In the genomic region with DNA sequence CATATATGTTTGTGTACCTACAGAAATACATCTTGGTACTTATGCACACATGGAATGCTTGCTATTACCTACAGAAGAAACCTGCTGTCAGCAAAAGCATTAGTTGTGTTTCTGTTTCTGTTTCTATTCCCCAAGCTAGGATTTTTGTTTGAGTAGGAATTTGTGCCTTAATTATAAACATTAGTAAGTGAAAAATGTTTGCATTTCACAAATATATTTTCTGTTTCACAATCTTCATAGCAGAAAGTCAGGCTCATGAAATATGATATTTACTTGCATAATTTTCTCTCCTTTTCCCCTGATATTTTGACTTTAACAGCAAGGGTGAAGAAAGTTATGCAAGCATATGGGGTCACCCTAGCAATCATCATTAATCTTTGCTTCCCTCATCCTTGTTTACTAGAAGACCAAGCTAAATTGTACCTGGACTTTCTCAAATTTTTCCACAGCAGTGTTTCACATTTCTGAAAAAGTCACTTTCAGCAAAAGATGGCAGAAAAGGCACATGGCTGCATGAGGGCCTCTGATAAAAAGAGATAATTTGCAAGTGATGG, we compare ENCODE assay signal across 33 cellular contexts.
DNase-seq lines count a peak whose midpoint lies in the region; ATAC-seq and TF ChIP-seq lines count a peak whose summit lies in the region.
"Had no signal": no experiment of that assay in that cellular context is flagged by ENCODE, and none has a peak within 500 bp of the region (broad histone marks: within the 10 kb centered on the region; RNA-seq: fewer than 3 reads in every experiment).

No MANE protein-coding gene starts in this region.

- H3F3A ChIP-seq in MM.1S (ENCODE audit: insufficient read depth, low read length) = peaks cover 8% of the 10 kb centered on the region; the same call in 1 of the 2 replicates

- no peaks in the 10 kb centered on the region for H3K9me3 ChIP-seq in MM.1S (replicated peaks; ENCODE audit: insufficient read depth, low read length)
- H3K9me3 ChIP-seq: breast epithelium, Caco-2, HAP-1, lower lobe of right lung, Peyer's patch, testis had no signal

- H3K27ac ChIP-seq in MM.1S (ENCODE audit: low read length) = peak overlapping the region; percentile 10; the same call in 1 of the 2 replicates
- H3K27ac ChIP-seq: breast epithelium, C4-2B, coronary artery, lower lobe of right lung, neural progenitor cell, Peyer's patch, testis had no signal

- no peak overlapping the region for H3K27ac Mint-ChIP-seq in activated CD4-positive, alpha-beta T cell treated with anti-CD3 and anti-CD28 coated beads for 36 hours
- H3K27ac Mint-ChIP-seq: activated T-helper 17 cell treated with anti-CD3 and anti-CD28 coated beads, Interleukin-2, amount 50 U/mL, for 72 hours; neural progenitor cell; stimulated activated naive CD8-positive, alpha-beta T cell treated with anti-CD3 and anti-CD28 coated beads, Interleukin-15, Interleukin-2, amounts not matched to agents 100 ng/mL and 50 ng/mL, for 24 hours had no signal

- H3K4me3 Mint-ChIP-seq in activated CD4-positive, alpha-beta T cell treated with anti-CD3 and anti-CD28 coated beads for 36 hours = no peak overlapping the region
- H3K4me3 Mint-ChIP-seq: activated T-helper 17 cell treated with anti-CD3 and anti-CD28 coated beads, Interleukin-2, amount 50 U/mL, for 72 hours; neural progenitor cell; stimulated activated naive CD8-positive, alpha-beta T cell treated with anti-CD3 and anti-CD28 coated beads, Interleukin-15, Interleukin-2, amounts not matched to agents 100 ng/mL and 50 ng/mL, for 24 hours had no signal

- no peaks in the 10 kb centered on the region for H3K4me1 Mint-ChIP-seq in activated CD4-positive, alpha-beta T cell treated with anti-CD3 and anti-CD28 coated beads for 36 hours
- H3K4me1 Mint-ChIP-seq: activated T-helper 17 cell treated with anti-CD3 and anti-CD28 coated beads, Interleukin-2, amount 50 U/mL, for 72 hours had no signal

- no peaks in the 10 kb centered on the region for H4K20me1 ChIP-seq in MM.1S (ENCODE audit: insufficient read depth, low read length)

- no peak overlapping the region for H2AFZ ChIP-seq in MM.1S (ENCODE audit: low read length)
- H2AFZ ChIP-seq: neural progenitor cell had no signal

- H3K4me2 ChIP-seq in MM.1S (ENCODE audit: low read depth, low read length) = peak overlapping the region; percentile 18; the same call in 1 of the 2 replicates
- H3K4me2 ChIP-seq: neural progenitor cell had no signal

- H3K79me2 ChIP-seq in MM.1S (ENCODE audit: low read length) = no peaks in the 10 kb centered on the region

- no peaks in the 10 kb centered on the region for H3K9me3 Mint-ChIP-seq in activated CD4-positive, alpha-beta T cell treated with anti-CD3 and anti-CD28 coated beads for 36 hours (ENCODE audit: low read depth)
- H3K9me3 Mint-ChIP-seq: neural progenitor cell had no signal

- no peak for ATAC-seq in HG03097 (IDR thresholded peaks at IDR 0.05; ENCODE audit: low FRiP score, unreplicated experiment)
- no peak for ATAC-seq in activated CD4-positive, alpha-beta T cell treated with anti-CD3 and anti-CD28 coated beads for 36 hours
- ATAC-seq: activated T-helper 17 cell treated with anti-CD3 and anti-CD28 coated beads, Interleukin-2, amount 50 U/mL, for 72 hours; lower lobe of right lung had no signal

- H3K4me3 ChIP-seq in MM.1S (ENCODE audit: low read length) (no peak overlapping the region), fibroblast of villous mesenchyme (ENCODE audit: low read depth, low read length) (no peak overlapping the region)
- H3K4me3 ChIP-seq: breast epithelium, coronary artery, HAP-1, lower lobe of right lung, neural progenitor cell, Peyer's patch, testis had no signal

- H3K27me3 ChIP-seq in MM.1S (replicated peaks; ENCODE audit: insufficient read depth, low read length) = no peaks in the 10 kb centered on the region
- H3K27me3 ChIP-seq: breast epithelium, neural progenitor cell, Peyer's patch, testis had no signal

- H3K4me1 ChIP-seq in MM.1S (ENCODE audit: low read length) = peaks cover 16% of the 10 kb centered on the region
- H3K4me1 ChIP-seq: breast epithelium, Caco-2, HAP-1, lower lobe of right lung, Peyer's patch, testis had no signal

- DNase-seq in MM.1S = peak; percentile 55
- peak; percentile 60 for DNase-seq in amniotic epithelial cell (ENCODE audit: low read depth)
- peak; percentile 60 for DNase-seq in fibroblast of villous mesenchyme (ENCODE audit: low read depth)
- peak; percentile 11 for DNase-seq in pons (ENCODE audit: low spot score)
- no peak for DNase-seq in HUDEP-2 (lab: John Stamatoyannopoulos, UW; ENCODE audit: unreplicated experiment in 76 of 76)
- no peak for DNase-seq in NCI-H1694 (lab: John Stamatoyannopoulos, UW)
- no peak for DNase-seq in activated CD4-positive, alpha-beta T cell treated with anti-CD3 and anti-CD28 coated beads for 36 hours
- DNase-seq: activated CD4-positive, alpha-beta T cell treated with anti-CD3 and anti-CD28 coated beads for 4 hours; activated naive CD4-positive, alpha-beta T cell treated with anti-CD3 and anti-CD28 coated beads, Interleukin-2, amount 50 U/mL, for 16 hours; Caco-2; DMS79 treated with DMSO at 0.1 percent for 48 hours; effector CD8-positive, alpha-beta T cell; foreskin melanocyte; GDM1; lower lobe of right lung; NCI-H1092; NCI-H187 treated with DMSO at 0.1 percent for 48 hours; NCI-H2227 treated with DMSO at 0.1 percent for 48 hours; NCI-H526 treated with DMSO at 0.1 percent for 48 hours; Peyer's patch; posterior cingulate gyrus; SHP77 treated with DMSO at 0.1 percent for 48 hours; stimulated activated CD8-positive, alpha-beta memory T cell treated with anti-CD3 and anti-CD28 coated beads, Interleukin-4, amount 100 ng/mL, for 48 hours; SW 1271; testis had no signal

- POLR2A ChIA-PET in activated CD4-positive, alpha-beta T cell treated with anti-CD3 and anti-CD28 coated beads for 36 hours (lab: Charles Lee) = no interaction called here

- CTCF ChIA-PET in activated CD4-positive, alpha-beta T cell treated with anti-CD3 and anti-CD28 coated beads for 36 hours (lab: Charles Lee) = no interaction called here

- intact Hi-C loops in activated CD4-positive, alpha-beta T cell treated with anti-CD3 and anti-CD28 coated beads for 36 hours (cut with DNase I, micrococcal nuclease) = no loop called here

- H3K36me3 ChIP-seq in MM.1S (replicated peaks; ENCODE audit: insufficient read depth, low read length) = no peaks in the 10 kb centered on the region
- H3K36me3 ChIP-seq: breast epithelium, HAP-1, lower lobe of right lung, neural progenitor cell, Peyer's patch had no signal

- H3K27me3 Mint-ChIP-seq in activated CD4-positive, alpha-beta T cell treated with anti-CD3 and anti-CD28 coated beads for 36 hours = peaks cover 2% of the 10 kb centered on the region
- H3K27me3 Mint-ChIP-seq: activated T-helper 17 cell treated with anti-CD3 and anti-CD28 coated beads, Interleukin-2, amount 50 U/mL, for 72 hours; stimulated activated naive CD8-positive, alpha-beta T cell treated with anti-CD3 and anti-CD28 coated beads, Interleukin-15, Interleukin-2, amounts not matched to agents 100 ng/mL and 50 ng/mL, for 24 hours had no signal

- no peak for TF ChIP-seq CTCF in MM.1S (IDR thresholded peaks at IDR 0.05; ENCODE audit: low read length)
- no peak for TF ChIP-seq CTCF in fibroblast of villous mesenchyme (IDR thresholded peaks at IDR 0.05; ENCODE audit: insufficient read depth, low read depth, low read length)

- no peak overlapping the region for H3K9ac ChIP-seq in MM.1S (ENCODE audit: low read length)
- H3K9ac ChIP-seq: neural progenitor cell had no signal

- H3K36me3 Mint-ChIP-seq in activated CD4-positive, alpha-beta T cell treated with anti-CD3 and anti-CD28 coated beads for 36 hours (ENCODE audit: low read depth) = no peaks in the 10 kb centered on the region
- H3K36me3 Mint-ChIP-seq: neural progenitor cell had no signal

- H3K9me2 ChIP-seq in MM.1S (replicated peaks; ENCODE audit: insufficient read depth, low read length) = no peaks in the 10 kb centered on the region

Comparison
In these comparisons a context has a peak if more than half of its experiments do, and no peak if none do; other contexts are left out.
1. DNase-seq: peak in MM.1S (single experiment), amniotic epithelial cell (single experiment), fibroblast of villous mesenchyme (single experiment) and pons (single experiment); none in HUDEP-2 (0 of 76), NCI-H1694 (single experiment) and activated CD4-positive, alpha-beta T cell treated with anti-CD3 and anti-CD28 coated beads for 36 hours (single experiment).